8 cellular contexts compared by ENCODE assay signal in the genomic region with DNA sequence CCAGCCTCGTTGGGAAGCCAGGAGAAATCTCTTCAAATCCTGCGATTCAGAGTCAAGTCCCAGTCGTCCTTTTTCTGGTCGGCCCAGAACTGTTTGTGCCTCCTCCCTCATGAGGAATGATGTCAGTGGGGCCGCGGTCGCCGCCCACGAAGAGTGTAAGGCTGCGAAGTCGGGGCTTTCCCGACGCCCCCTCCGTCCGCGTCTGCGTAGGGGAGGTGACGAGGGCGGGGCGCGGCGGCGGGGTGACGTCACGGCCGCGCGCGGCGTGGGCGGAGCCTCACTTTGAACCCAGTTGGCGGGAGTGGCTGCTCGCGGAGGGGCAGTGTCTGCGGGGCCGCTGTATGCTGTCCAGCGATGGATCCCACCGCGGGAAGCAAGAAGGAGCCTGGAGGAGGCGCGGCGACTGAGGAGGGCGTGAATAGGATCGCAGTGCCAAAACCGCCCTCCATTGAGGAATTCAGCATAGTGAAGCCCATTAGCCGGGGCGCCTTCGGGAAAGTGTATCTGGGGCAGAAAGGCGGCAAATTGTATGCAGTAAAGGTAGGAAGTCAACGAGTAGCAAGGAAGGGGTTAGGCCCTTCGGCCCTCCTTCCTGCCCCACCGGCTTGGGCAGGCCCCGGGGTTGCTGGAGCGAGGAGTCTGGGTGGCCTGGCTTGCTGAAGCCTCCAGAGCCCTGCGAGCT. TPM values are rescaled to one million over a fixed set of nuclear protein-coding genes. Genes with fewer than 3 reads are reported as not detected.
DNase-seq lines count a peak whose midpoint lies in the region; ATAC-seq and TF ChIP-seq lines count a peak whose summit lies in the region.

A gene (plus strand): TSS at position 280 of the 682 bp plus-strand sequence. CDS start 75 bp downstream, at position 355.

- POLR2A ChIA-PET in T-cell (lab: Charles Lee), result interaction anchor here in 1 of 2 donors (0.6 to 0.7 kb wide), 2 partner anchors 98 to 415 kb away, joined by 3 read pairs; no protein-coding TSS in a partner anchor

- CTCF ChIA-PET in T-cell (lab: Charles Lee), result interaction anchor here in 1 of 2 donors (0.7 to 2.0 kb wide), 5 partner anchors 10 to 714 kb away, joined by 3 to 12 read pairs (median 3); no protein-coding TSS in a partner anchor

- peak within 1 kb of the TSS; percentile 97 for H3K9ac ChIP-seq in trophoblast cell (ENCODE audit: low read length)

- H3K4me3 Mint-ChIP-seq in T-cell, result peak within 1 kb of the TSS; percentile 96 to 100 (median 99)

- in situ Hi-C loops in transverse colon (cut with MboI; ENCODE audit: low pct_ligation_motif_present in 1 of 4, low pct_unique_long_range_greater_than_20kb in 1 of 4, low sequenced_read_pairs in 3 of 4), result no loop called here

- TF ChIP-seq CTCF in GM12875 (IDR thresholded peaks at IDR 0.05; ENCODE audit: borderline replicate concordance, insufficient read depth, low read depth, low read length) (no peak), transverse colon (IDR thresholded peaks at IDR 0.05) (no peak)

- H3K9me3 Mint-ChIP-seq in T-cell, result no peaks in the 10 kb centered on the region

- H4K91ac ChIP-seq in trophoblast cell (ENCODE audit: low read depth, low read length), result peak within 1 kb of the TSS; percentile 78

- H2AFZ ChIP-seq in trophoblast cell (ENCODE audit: insufficient read depth, low read length, poor library complexity), result peak within 1 kb of the TSS; percentile 68

- WGBS in adipose tissue, 3 donors, result 0 to 1% (median 0%) methylated on average over 54 to 55 of the region's 55 CpGs
- WGBS in trophoblast cell (ENCODE audit: extremely low coverage, insufficient coverage, insufficient read length), result no CpG with 5 or more reads among the region's 55 CpGs
- WGBS in transverse colon (ENCODE audit: low coverage in 1 of 2), 2 donors, result 1% methylated on average over 36 of the region's 55 CpGs; no CpG with 5 or more reads in 1 of the 2 donors

- peaks cover 16% of the 10 kb centered on the region for H3K79me1 ChIP-seq in trophoblast cell (ENCODE audit: low read length)

- DNase-seq in NCI-H1048 (lab: John Stamatoyannopoulos, UW) (peak; percentile 67), T-cell (peak; percentile 87 to 97 (median 94)), cardiac septum (ENCODE audit: low spot score) (peak; percentile 95), trophoblast cell (peak; percentile 95 to 97), transverse colon (peak; percentile 93)

- peak within 1 kb of the TSS; percentile 87 for H2BK5ac ChIP-seq in trophoblast cell (ENCODE audit: low read depth, low read length, poor library complexity)

- ATAC-seq in HG02588 (IDR thresholded peaks at IDR 0.05; ENCODE audit: unreplicated experiment), result peak; percentile 76
- ATAC-seq in T-cell (replicated peaks in 1 of 4), result peak; percentile 82 to 90 (median 84)

- peaks cover 23% of the 10 kb centered on the region for H3K36me3 Mint-ChIP-seq in T-cell

- no peak within 1 kb of the TSS for H2BK12ac ChIP-seq in trophoblast cell (ENCODE audit: low read length)

- H3K27me3 ChIP-seq in trophoblast cell (ENCODE audit: insufficient read depth, low read length) (no peaks in the 10 kb centered on the region), transverse colon (no peaks in the 10 kb centered on the region)

- peak within 1 kb of the TSS; percentile 92 for H4K12ac ChIP-seq in trophoblast cell (ENCODE audit: low read depth, low read length)

- no peak within 1 kb of the TSS for H3K23ac ChIP-seq in trophoblast cell (ENCODE audit: low read length)

- H2AK5ac ChIP-seq in trophoblast cell (ENCODE audit: low read length), result peak within 1 kb of the TSS; percentile 84

- peak within 1 kb of the TSS; percentile 71 for H2BK120ac ChIP-seq in trophoblast cell (ENCODE audit: insufficient read depth, low read length, poor library complexity)

- peak within 1 kb of the TSS; percentile 88 for H3K4me2 ChIP-seq in trophoblast cell (ENCODE audit: low read length)

- no peak for TF ChIP-seq EP300 in transverse colon (IDR thresholded peaks at IDR 0.05; ENCODE audit: low read depth)

- H3K4me3 ChIP-seq in GM12875 (ENCODE audit: low read depth, low read length), result peak within 1 kb of the TSS; percentile 75
- H3K4me3 ChIP-seq in trophoblast cell (ENCODE audit: low read depth, low read length), result peak within 1 kb of the TSS; percentile 91
- peak within 1 kb of the TSS; percentile 64 to 95 (median 81) for H3K4me3 ChIP-seq in transverse colon

- peak within 1 kb of the TSS; percentile 80 for H3K4ac ChIP-seq in trophoblast cell (ENCODE audit: low read depth, low read length)

- intact Hi-C loops in cardiac septum (cut with DNase I) (loop anchor here (2.0 kb wide), 2 partner anchors 54 to 88 kb away; a partner anchor contains a TSS), transverse colon (cut with DNase I; ENCODE audit: low total_unique reads) (no loop called here)

- H3K18ac ChIP-seq in trophoblast cell (ENCODE audit: low read length), result peak within 1 kb of the TSS; percentile 76

- H3K27ac Mint-ChIP-seq in T-cell, result peak within 1 kb of the TSS; percentile 100

- peak within 1 kb of the TSS; percentile 98 for H4K8ac ChIP-seq in trophoblast cell (ENCODE audit: low read depth, low read length)

- peaks cover 8 to 13% of the 10 kb centered on the region in 2 experiments for H3K36me3 ChIP-seq in trophoblast cell (ENCODE audit: control insufficient read depth in 1 of 2, insufficient read depth in 2 of 2, low read length in 2 of 2)
- peaks cover 0 to 18% (median 6%) of the 10 kb centered on the region in 4 donors for H3K36me3 ChIP-seq in transverse colon

- H3K27me3 Mint-ChIP-seq in T-cell, result no peaks in the 10 kb centered on the region

- peak within 1 kb of the TSS; percentile 94 for H3K14ac ChIP-seq in trophoblast cell (ENCODE audit: low read length)

- H3K4me1 ChIP-seq in trophoblast cell (ENCODE audit: control insufficient read depth in 1 of 2, insufficient read depth in 2 of 2, low read length in 2 of 2), result peaks cover 0 to 5% of the 10 kb centered on the region in 2 experiments
- H3K4me1 ChIP-seq in transverse colon, result peaks cover 16 to 38% (median 18%) of the 10 kb centered on the region in 4 donors

- no peaks in the 10 kb centered on the region for H3K9me3 ChIP-seq in trophoblast cell (ENCODE audit: insufficient read depth, low read depth, low read length)
- no peaks in the 10 kb centered on the region for H3K9me3 ChIP-seq in transverse colon

- TF ChIP-seq POLR2A in transverse colon (IDR thresholded peaks at IDR 0.05), result peak; percentile 97

- H3K79me2 ChIP-seq in trophoblast cell (ENCODE audit: control insufficient read depth, insufficient read depth, low read length, poor library complexity), result peaks cover 11% of the 10 kb centered on the region

- H3K4me1 Mint-ChIP-seq in T-cell, result peaks cover 49 to 65% (median 52%) of the 10 kb centered on the region in 3 donors

- peak within 1 kb of the TSS; percentile 94 for H3K27ac ChIP-seq in adipose tissue (ENCODE audit: low read depth, low read length)
- H3K27ac ChIP-seq in trophoblast cell (ENCODE audit: low read depth, low read length), result peak within 1 kb of the TSS; percentile 81
- peak within 1 kb of the TSS; percentile 95 to 100 (median 99) for H3K27ac ChIP-seq in transverse colon

RNA-seq across cellular contexts. Expression of the gene that starts here (rescaled TPM):
- total RNA-seq in T-cell (10 to 100 TPM in 3 of 5 donors, 1 to 10 TPM in 2; 4.2 to 21.2 (median 10.4) TPM), cardiac septum (1.8 TPM), transverse colon (1 to 10 TPM; 1.6 to 7.6 (median 6.0) TPM)
- polyA plus RNA-seq in adipose tissue, result 1 to 10 TPM; 1.7 to 5.4 (median 4.5) TPM
- polyA plus RNA-seq in trophoblast cell (2013), result 31.5 and 32.8 TPM in 2 replicates

Comparison
In these comparisons a context has a peak if more than half of its experiments do, and no peak if none do; other contexts are left out.
1. Peak in every context shown above with its lines: DNase-seq, ATAC-seq, H3K4me3 ChIP-seq and H3K27ac ChIP-seq.